ENCODE assay signal across 10 cellular contexts in genomic region chr2:27681844-27682243, GRCh38. TPM values are rescaled to one million over a fixed set of nuclear protein-coding genes. Genes with fewer than 3 reads are reported as not detected.
A peak's percentile ranks its signal among the peaks of the same experiment; 100 is the strongest.
DNase-seq lines count a peak whose midpoint lies in the region; TF ChIP-seq lines count a peak whose summit lies in the region.
"Had no signal": no experiment of that assay in that cellular context is flagged by ENCODE, and none has a peak within 500 bp of the region (broad histone marks: within the 10 kb centered on the region; RNA-seq: fewer than 3 reads in every experiment).

No MANE protein-coding gene starts in this region.

- H3K4me1 ChIP-seq in right atrium auricular region (peaks cover 0 to 9% of the 10 kb centered on the region in 2 donors), left ventricle myocardium inferior (peaks cover 8% of the 10 kb centered on the region)
- H3K4me1 ChIP-seq: psoas muscle had no signal

- CTCF ChIA-PET in RWPE1 (lab: Yijun Ruan, JAX) = interaction anchor here (0.6 kb wide), 1 partner anchor 251 kb away, joined by 3 read pairs; no protein-coding TSS in a partner anchor

- no peak for TF ChIP-seq CTCF in right atrium auricular region (IDR thresholded peaks at IDR 0.05)
- TF ChIP-seq CTCF in left ventricle myocardium inferior (IDR thresholded peaks at IDR 0.05; ENCODE audit: borderline replicate concordance) = no peak
- TF ChIP-seq CTCF in astrocyte of the spinal cord (IDR thresholded peaks at IDR 0.05; ENCODE audit: low read depth, low read length) = no peak
- TF ChIP-seq CTCF in RWPE1 (conservative IDR thresholded peaks at IDR 0.05; ENCODE audit: low read depth) = no peak

- H3K36me3 ChIP-seq in right atrium auricular region (peaks cover 57% of the 10 kb centered on the region), left ventricle myocardium inferior (peaks cover 77% of the 10 kb centered on the region)

- POLR2A ChIA-PET in RWPE1 (lab: Yijun Ruan, JAX; ENCODE audit: low non-redundant PET) = interaction anchor here (0.6 kb wide), 1 partner anchor 709 kb away, joined by 4 read pairs; no protein-coding TSS in a partner anchor

- no peaks in the 10 kb centered on the region for H3K27me3 ChIP-seq in right atrium auricular region
- no peaks in the 10 kb centered on the region for H3K27me3 ChIP-seq in left ventricle myocardium inferior (ENCODE audit: low read depth)

- H3K27ac ChIP-seq in right atrium auricular region (peak overlapping the region; percentile 13 to 37), left ventricle myocardium inferior (replicated peaks) (no peak overlapping the region), RWPE1 (no peak overlapping the region)

- in situ Hi-C loops in astrocyte of the spinal cord (cut with HindIII; ENCODE audit: low sequenced_read_pairs) = no loop called here

- DNase-seq in right atrium auricular region (ENCODE audit: low spot score) = no peak
- DNase-seq in left ventricle myocardium inferior = no peak
- peak; percentile 62 for DNase-seq in astrocyte of the spinal cord (ENCODE audit: low read depth, low spot score)
- peak; percentile 85 for DNase-seq in kidney tubule cell (ENCODE audit: low spot score)
- no peak for DNase-seq in putamen (ENCODE audit: low spot score)
- no peak for DNase-seq in DMS153 (lab: John Stamatoyannopoulos, UW)
- DNase-seq in NCI-H2081 treated with DMSO at 0.1 percent for 48 hours (lab: John Stamatoyannopoulos, UW) = no peak
- DNase-seq in RWPE1 (ENCODE audit: low spot score) = no peak
- DNase-seq: NCI-H1436 treated with DMSO at 0.1 percent for 48 hours, psoas muscle had no signal

- no peaks in the 10 kb centered on the region for H3K9me3 ChIP-seq in right atrium auricular region
- H3K9me3 ChIP-seq in left ventricle myocardium inferior (replicated peaks) = no peaks in the 10 kb centered on the region
- H3K9me3 ChIP-seq: psoas muscle had no signal

- intact Hi-C loops in left ventricle myocardium inferior (cut with micrococcal nuclease) = no loop called here

- H3K4me3 ChIP-seq in right atrium auricular region (no peak overlapping the region), left ventricle myocardium inferior (no peak overlapping the region), astrocyte of the spinal cord (ENCODE audit: low read depth, low read length) (no peak overlapping the region)
- H3K4me3 ChIP-seq: psoas muscle had no signal

RNA-seq across cellular contexts. Expression of gene SLC4A1AP, which starts 18.2 kb away (rescaled TPM):
- total RNA-seq in right atrium auricular region (10 to 100 TPM; 18.0 to 18.2 TPM), left ventricle myocardium inferior (21.3 TPM)

RNA-seq across cellular contexts. Expression of gene SUPT7L, which starts 18.4 kb away (rescaled TPM):
- 10 to 100 TPM; 16.1 to 25.0 TPM for total RNA-seq in right atrium auricular region
- total RNA-seq in left ventricle myocardium inferior = 29.7 TPM

RNA-seq across cellular contexts. Expression of gene GPN1, which starts 53.0 kb away (rescaled TPM):
- total RNA-seq in right atrium auricular region (10 to 100 TPM; 10.8 to 15.7 TPM), left ventricle myocardium inferior (16.6 TPM)

RNA-seq across cellular contexts. Expression of gene CCDC121, which starts 53.0 kb away (rescaled TPM):
- total RNA-seq in right atrium auricular region (1 to 10 TPM; 3.6 to 4.2 TPM), left ventricle myocardium inferior (6.8 TPM)

Comparison
In these comparisons a context has a peak if more than half of its experiments do, and no peak if none do; other contexts are left out.
1. H3K27ac ChIP-seq: peak in right atrium auricular region (2 of 2); none in left ventricle myocardium inferior (single experiment) and RWPE1 (single experiment).
2. DNase-seq: peak in astrocyte of the spinal cord (single experiment) and kidney tubule cell (single experiment); none in right atrium auricular region (single experiment), left ventricle myocardium inferior (single experiment), putamen (single experiment), DMS153 (single experiment), NCI-H2081 treated with DMSO at 0.1 percent for 48 hours (single experiment) and RWPE1 (single experiment).